18 cellular contexts compared by ENCODE assay signal in genomic region chr2:164655750-164656149, GRCh38. TPM values are rescaled to one million over a fixed set of nuclear protein-coding genes. Genes with fewer than 3 reads are reported as not detected.
DNase-seq lines count a peak whose midpoint lies in the region; ATAC-seq, FAIRE-seq and TF ChIP-seq lines count a peak whose summit lies in the region.
"Had no signal": no experiment of that assay in that cellular context is flagged by ENCODE, and none has a peak within 500 bp of the region (broad histone marks: within the 10 kb centered on the region; RNA-seq: fewer than 3 reads in every experiment).

No MANE protein-coding gene starts in this region.

- CTCF ChIA-PET in H1 (lab: Charles Lee; ENCODE audit: partially characterized antibody) = interaction anchor here (2.2 kb wide), 1 partner anchor 9 kb away, joined by 7 read pairs; no protein-coding TSS in a partner anchor

- H3K36me3 ChIP-seq in MG63 = no peaks in the 10 kb centered on the region
- H3K36me3 ChIP-seq in H1 (ENCODE audit: control insufficient read depth in 2 of 4, insufficient read depth in 4 of 4, low read length in 3 of 4) = no peaks in the 10 kb centered on the region
- H3K36me3 ChIP-seq in mesendoderm (ENCODE audit: control insufficient read depth, insufficient read depth, low read length) = no peaks in the 10 kb centered on the region
- H3K36me3 ChIP-seq in gastroesophageal sphincter = peaks cover 0 to 7% of the 10 kb centered on the region in 2 donors
- H3K36me3 ChIP-seq: Peyer's patch, transverse colon had no signal

- no peak overlapping the region for H2BK20ac ChIP-seq in H1 (ENCODE audit: low read length)

- H2BK12ac ChIP-seq in H1 (ENCODE audit: low read depth, low read length) = no peak overlapping the region

- H4K8ac ChIP-seq in H1 (ENCODE audit: extremely low read depth, insufficient read depth, low read length) = no peak overlapping the region
- H4K8ac ChIP-seq in mesendoderm (ENCODE audit: low read depth, low read length) = no peak overlapping the region

- H3K27ac ChIP-seq in H1 (ENCODE audit: low read depth, low read length) = no peak overlapping the region
- H3K27ac ChIP-seq in mesendoderm (ENCODE audit: low read depth, low read length) = no peak overlapping the region
- no peak overlapping the region for H3K27ac ChIP-seq in gastroesophageal sphincter
- H3K27ac ChIP-seq: hepatocyte, Peyer's patch, transverse colon had no signal

- ATAC-seq in gastroesophageal sphincter = no peak
- ATAC-seq: activated CD4-positive, CD25-positive, alpha-beta regulatory T cell treated with anti-CD3 and anti-CD28 coated beads, Interleukin-2, amount 50 U/mL, for 24 hours; right cardiac atrium had no signal

- no peak for FAIRE-seq in H1 (lab: Jason Lieb, UNC)

- no peak for TF ChIP-seq POLR2A in H1 (IDR thresholded peaks at IDR 0.05; ENCODE audit: control extremely low read depth in 1 of 2, low read depth in 2 of 2, low read length in 2 of 2)
- TF ChIP-seq POLR2A in gastroesophageal sphincter (IDR thresholded peaks at IDR 0.05) = no peak

- no peak overlapping the region for H2AFZ ChIP-seq in H1 (ENCODE audit: low read length)
- H2AFZ ChIP-seq: hepatocyte had no signal

- H3K9ac ChIP-seq in H1 (replicated peaks in 1 of 4; ENCODE audit: extremely low read depth in 1 of 4, low read depth in 3 of 4, low read length in 3 of 4) (no peak overlapping the region), mesendoderm (ENCODE audit: low read length) (no peak overlapping the region)

- H3K4me3 ChIP-seq in MG63 (no peak overlapping the region), H1 (ENCODE audit: extremely low read depth in 1 of 4, insufficient read depth in 2 of 4, low read depth in 3 of 4, low read length in 4 of 4) (no peak overlapping the region), mesendoderm (ENCODE audit: low read length) (no peak overlapping the region), gastroesophageal sphincter (no peak overlapping the region)
- H3K4me3 ChIP-seq: hepatocyte, Peyer's patch, transverse colon had no signal

- no peak overlapping the region for H3K4me2 ChIP-seq in H1 (ENCODE audit: insufficient read depth in 1 of 2, low read depth in 2 of 2, low read length in 2 of 2)
- no peak overlapping the region for H3K4me2 ChIP-seq in mesendoderm (ENCODE audit: low read length)
- H3K4me2 ChIP-seq: hepatocyte had no signal

- H3K23me2 ChIP-seq in H1 (ENCODE audit: low read depth, low read length) = no peaks in the 10 kb centered on the region; the same call in 1 of the 2 replicates

- H3K27me3 ChIP-seq in MG63 = no peaks in the 10 kb centered on the region
- peaks cover 0 to 7% (median 1%) of the 10 kb centered on the region in 4 experiments; a peak in 2 of 7 replicates for H3K27me3 ChIP-seq in H1 (replicated peaks in 1 of 4; ENCODE audit: control insufficient read depth in 3 of 4, extremely low read depth in 1 of 4, insufficient read depth in 3 of 4, low read length in 3 of 4)
- H3K27me3 ChIP-seq in mesendoderm (ENCODE audit: insufficient read depth, low read length, poor library complexity) = no peaks in the 10 kb centered on the region
- no peaks in the 10 kb centered on the region for H3K27me3 ChIP-seq in gastroesophageal sphincter
- H3K27me3 ChIP-seq: hepatocyte, Peyer's patch, transverse colon had no signal

- no peak overlapping the region for H2BK5ac ChIP-seq in H1 (ENCODE audit: low read depth, low read length)
- no peak overlapping the region for H2BK5ac ChIP-seq in mesendoderm (ENCODE audit: low read length)

- H3K56ac ChIP-seq in H1 (replicated peaks; ENCODE audit: insufficient read length, low read depth, low read length) = no peak overlapping the region
- H3K56ac ChIP-seq in mesendoderm (ENCODE audit: low read length) = no peak overlapping the region

- no peak overlapping the region for H2BK15ac ChIP-seq in H1 (ENCODE audit: low read length)
- no peak overlapping the region for H2BK15ac ChIP-seq in mesendoderm (replicated peaks; ENCODE audit: low read depth)

- no peak overlapping the region for H3K14ac ChIP-seq in H1 (ENCODE audit: insufficient read length)

- H4K91ac ChIP-seq in H1 (replicated peaks; ENCODE audit: insufficient read length, low read length) = no peak overlapping the region

- H3K4ac ChIP-seq in H1 (replicated peaks; ENCODE audit: insufficient read length, low read depth, low read length) = no peak overlapping the region
- no peak overlapping the region for H3K4ac ChIP-seq in mesendoderm (ENCODE audit: low read depth, low read length)

- H3K79me1 ChIP-seq in H1 (ENCODE audit: low read depth, low read length) (no peaks in the 10 kb centered on the region), mesendoderm (ENCODE audit: low read length) (no peaks in the 10 kb centered on the region)

- H4K20me1 ChIP-seq in H1 (replicated peaks in 1 of 2; ENCODE audit: control insufficient read depth in 1 of 2, insufficient read depth in 2 of 2, low read length in 2 of 2) = no peaks in the 10 kb centered on the region

- H2AK5ac ChIP-seq in H1 (ENCODE audit: low read depth, low read length) (no peak overlapping the region), mesendoderm (ENCODE audit: low read length) (no peak overlapping the region)

- peaks cover 0 to 6% (median 0%) of the 10 kb centered on the region in 4 experiments; a peak in 2 of 7 replicates for H3K4me1 ChIP-seq in H1 (replicated peaks in 1 of 4; ENCODE audit: control insufficient read depth in 3 of 4, insufficient read depth in 4 of 4, low read length in 3 of 4)
- H3K4me1 ChIP-seq in mesendoderm (ENCODE audit: control insufficient read depth, low read depth, low read length) = no peaks in the 10 kb centered on the region
- H3K4me1 ChIP-seq in gastroesophageal sphincter = no peaks in the 10 kb centered on the region
- H3K4me1 ChIP-seq: Peyer's patch, transverse colon had no signal

- H3K79me2 ChIP-seq in H1 (ENCODE audit: control insufficient read depth in 1 of 2, insufficient read depth in 2 of 2, low read length in 2 of 2) (no peaks in the 10 kb centered on the region), mesendoderm (ENCODE audit: control insufficient read depth, insufficient read depth, low read length) (no peaks in the 10 kb centered on the region)
- H3K79me2 ChIP-seq: hepatocyte had no signal

- peaks cover 2% of the 10 kb centered on the region; the same call in 1 of the 2 replicates for H3K9me3 ChIP-seq in MG63
- no peaks in the 10 kb centered on the region for H3K9me3 ChIP-seq in H1 (ENCODE audit: insufficient read depth in 2 of 2, low read depth in 1 of 2, low read length in 1 of 2)
- H3K9me3 ChIP-seq in gastroesophageal sphincter = peaks cover 0 to 13% (median 0%) of the 10 kb centered on the region in 3 donors
- H3K9me3 ChIP-seq: Peyer's patch had no signal

- H3K18ac ChIP-seq in H1 (ENCODE audit: extremely low read depth, low read length) (no peak overlapping the region), mesendoderm (ENCODE audit: low read length) (no peak overlapping the region)

- WGBS in H1 (ENCODE audit: extremely low coverage in 1 of 2, insufficient coverage in 1 of 2, insufficient read length in 1 of 2, insufficient replicate concordance in 2 of 2, low coverage in 1 of 2, low lambda C conversion rate in 2 of 2, missing lambda C conversion rate in 1 of 2), 2 experiments = 97% methylated on average over 2 of the region's 2 CpGs; no CpG with 5 or more reads in 1 of the 2 experiments
- WGBS in mesendoderm (ENCODE audit: extremely low coverage, insufficient coverage, low lambda C conversion rate) = no CpG with 5 or more reads among the region's 2 CpGs
- 81 to 82% methylated on average over 2 of the region's 2 CpGs for WGBS in gastroesophageal sphincter (ENCODE audit: low coverage in 1 of 2), 2 donors

- POLR2A ChIA-PET in H1 (lab: Charles Lee; ENCODE audit: partially characterized antibody) = no interaction called here

- H3K23ac ChIP-seq in H1 (ENCODE audit: insufficient read length) = no peak overlapping the region
- H3K23ac ChIP-seq in mesendoderm (ENCODE audit: low read length) = no peak overlapping the region

- no peak overlapping the region for H2BK120ac ChIP-seq in H1 (replicated peaks; ENCODE audit: low read depth, low read length)
- H2BK120ac ChIP-seq in mesendoderm (ENCODE audit: low read depth, low read length) = no peak overlapping the region

- TF ChIP-seq CTCF in H1 (IDR thresholded peaks at IDR 0.05; ENCODE audit: control extremely low read depth in 1 of 3, insufficient read depth in 1 of 3, low read depth in 1 of 3, low read length in 3 of 3) = peak in 2 of 3 experiments; percentile 10 to 32; a peak in 2 of 4 replicates
- TF ChIP-seq CTCF in gastroesophageal sphincter (IDR thresholded peaks at IDR 0.05) = no peak

- TF ChIP-seq RAD21 in H1 (IDR thresholded peaks at IDR 0.05 in 1 of 2, conservative IDR thresholded peaks at IDR 0.05 in 1 of 2; ENCODE audit: low read depth in 2 of 2, low read length in 2 of 2) = peak; percentile 53 to 60

- H4K5ac ChIP-seq in H1 (ENCODE audit: insufficient read length, low read depth, low read length) (no peak overlapping the region), mesendoderm (ENCODE audit: low read length) (no peak overlapping the region)

- TF ChIP-seq EP300 in H1 (IDR thresholded peaks at IDR 0.05; ENCODE audit: borderline replicate concordance in 1 of 2, low read depth in 2 of 2, low read length in 2 of 2) (no peak), gastroesophageal sphincter (IDR thresholded peaks at IDR 0.05) (no peak)

- DNase-seq in EH (ENCODE audit: low read depth) (peak; percentile 21), MG63 (peak; percentile 2), H1 (ENCODE audit: low read depth in 1 of 2, low spot score in 2 of 2) (no peak), mesendoderm (peak; percentile 14), anterior cingulate cortex (lab: John Stamatoyannopoulos, UW) (no peak)
- DNase-seq in central memory CD4-positive, alpha-beta T cell = no peak
- DNase-seq: activated CD8-positive, alpha-beta memory T cell treated with anti-CD3 and anti-CD28 coated beads, Interleukin-2, amount 50 U/mL, for 4 hours; COR-L47; NCI-H1417 treated with DMSO at 0.1 percent for 48 hours; NCI-H524; Peyer's patch; right cardiac atrium; stimulated activated CD4-positive, alpha-beta T cell treated with anti-CD3 and anti-CD28 coated beads, Interleukin-2, amount 100 ng/mL, for 48 hours; transverse colon had no signal

TF ChIP-seq in H1, 55 proteins besides CTCF, POLR2A, EP300 and RAD21 (continues in another document):
- no peak for TF ChIP-seq TAF7 (optimal IDR thresholded peaks at IDR 0.05; ENCODE audit: borderline replicate concordance, low read depth, low read length)

RNA-seq across cellular contexts. Expression of gene GRB14, which starts 34.5 kb away (rescaled TPM):
- total RNA-seq in MG63 (2014; rRNA removed; shearing (Covaris generic); ENCODE audit: low replicate concordance) = 1.1 and 1.4 TPM in 2 replicates
- total RNA-seq in H1 (2021; fragmentation: NEBNext Ultra II Directional; extraction: Animal tissue kit (Norgen Biotek cat#: 25700)) = 11.6 and 13.5 TPM in 2 replicates
- 2.4 and 2.5 TPM in 2 replicates for polyA plus RNA-seq in H1 (2011; rRNA removed)
- polyA plus RNA-seq in H1 (2011; cell fraction: cytosol; rRNA removed) = 3.4 TPM
- 4.2 TPM for polyA plus RNA-seq in H1 (2011; cell fraction: nucleus; rRNA removed)
- polyA plus RNA-seq in H1 (2012, experiment 1 of 2) = 3.2 to 13.9 TPM (median 4.2 TPM) in 4 replicates
- polyA plus RNA-seq in H1 (2012, experiment 2 of 2) = 0.83 TPM
- 32.4 TPM for polyA plus RNA-seq in H1 (2013, experiment 1 of 2)
- polyA plus RNA-seq in H1 (2013, experiment 2 of 2) = 31.5 TPM
- polyA minus RNA-seq in H1 (2011; rRNA and poly(A)+ RNA removed) = 2.1 and 4.6 TPM in 2 replicates
- 6.5 TPM for polyA minus RNA-seq in H1 (2011; cell fraction: cytosol; rRNA and poly(A)+ RNA removed)
- 11.7 TPM for polyA minus RNA-seq in H1 (2011; cell fraction: nucleus; rRNA and poly(A)+ RNA removed)
- 31.1 TPM for polyA plus RNA-seq in mesendoderm (2013, experiment 1 of 2)
- polyA plus RNA-seq in mesendoderm (2013, experiment 2 of 2) = 30.3 TPM
- 1 to 10 TPM in 3 of 4 donors, under 1 TPM in 1; 0.94 to 5.3 (median 2.4) TPM for total RNA-seq in gastroesophageal sphincter
- polyA plus RNA-seq: IgD-negative memory B cell had no signal

Comparison
In these comparisons a context has a peak if more than half of its experiments do, and no peak if none do; other contexts are left out.
1. DNase-seq: peak in EH (single experiment), MG63 (single experiment) and mesendoderm (single experiment); none in H1 (0 of 2), central memory CD4-positive, alpha-beta T cell (single experiment) and anterior cingulate cortex (0 of 58).
2. CTCF ChIP-seq: peak in H1 (2 of 3); none in gastroesophageal sphincter (0 of 4).